3 cellular contexts compared by ENCODE assay signal in the genomic region with DNA sequence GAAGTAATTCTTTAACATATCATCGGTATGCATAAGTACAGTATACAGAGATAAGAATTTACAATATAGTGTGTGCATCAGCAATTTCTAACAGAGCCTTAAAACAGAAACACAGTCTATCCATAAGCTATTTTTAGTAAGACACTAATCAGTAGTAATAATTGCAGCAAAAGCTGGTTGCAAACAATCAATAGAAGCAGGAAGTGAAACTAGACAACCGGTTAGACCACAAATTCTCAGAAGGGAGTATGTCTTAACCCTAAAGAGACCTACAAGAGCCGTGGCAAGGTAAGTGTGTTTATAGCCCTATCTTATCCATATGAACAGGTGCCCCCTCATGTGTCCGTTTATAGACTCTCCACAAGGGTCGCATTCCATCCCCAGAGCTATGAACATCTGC. TPM values are rescaled to one million over a fixed set of nuclear protein-coding genes. Genes with fewer than 3 reads are reported as not detected.
"Had no signal": no experiment of that assay in that cellular context is flagged by ENCODE, and none has a peak within 500 bp of the region (broad histone marks: within the 10 kb centered on the region; RNA-seq: fewer than 3 reads in every experiment).

No MANE protein-coding gene starts in this region.

RNA-seq across cellular contexts. Expression of gene ANO3, which starts 15.6 kb away (rescaled TPM):
- total RNA-seq: lung microvascular endothelial cell; naive thymus-derived CD4-positive, alpha-beta T cell; renal cortical epithelial cell had no signal
- polyA plus RNA-seq: naive thymus-derived CD4-positive, alpha-beta T cell had no signal
